Comparison of ENCODE assay signal across 1 cellular context in the genomic region with DNA sequence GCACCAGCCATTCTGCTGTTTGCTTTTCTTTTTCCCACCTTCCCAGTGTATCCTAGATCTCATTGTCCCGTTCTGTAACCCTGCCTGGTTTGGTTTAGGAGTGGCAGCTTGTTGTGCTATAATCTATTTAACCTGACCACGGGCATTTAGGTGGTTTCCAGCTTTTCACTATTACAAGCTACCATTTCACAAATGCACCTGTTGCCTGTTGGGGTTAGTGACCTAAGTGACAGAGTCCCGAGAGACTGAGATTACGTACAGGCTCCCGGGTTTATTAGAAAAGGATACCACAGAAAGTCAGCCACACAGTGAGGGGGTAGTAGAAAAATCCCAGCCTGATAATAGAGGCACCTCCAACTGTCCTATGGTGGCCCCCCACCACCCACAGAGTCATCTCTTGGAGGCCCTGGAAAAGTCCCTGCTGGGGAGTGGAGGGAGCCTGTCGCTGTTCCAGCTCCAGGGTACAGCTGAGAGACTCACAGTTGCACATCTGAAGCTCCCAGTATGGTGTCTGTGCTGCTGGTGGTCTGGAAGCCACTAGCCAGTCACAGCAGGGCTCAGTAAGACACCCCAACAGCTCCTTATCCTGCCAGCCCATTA.
TF ChIP-seq lines count a peak whose summit lies in the region.

No MANE protein-coding gene starts in this region.

TF ChIP-seq in GM12878, 131 proteins besides CTCF, POLR2A, EP300 and RAD21 (continued from another document and continues in another):
- TF ChIP-seq, protein P1, sequence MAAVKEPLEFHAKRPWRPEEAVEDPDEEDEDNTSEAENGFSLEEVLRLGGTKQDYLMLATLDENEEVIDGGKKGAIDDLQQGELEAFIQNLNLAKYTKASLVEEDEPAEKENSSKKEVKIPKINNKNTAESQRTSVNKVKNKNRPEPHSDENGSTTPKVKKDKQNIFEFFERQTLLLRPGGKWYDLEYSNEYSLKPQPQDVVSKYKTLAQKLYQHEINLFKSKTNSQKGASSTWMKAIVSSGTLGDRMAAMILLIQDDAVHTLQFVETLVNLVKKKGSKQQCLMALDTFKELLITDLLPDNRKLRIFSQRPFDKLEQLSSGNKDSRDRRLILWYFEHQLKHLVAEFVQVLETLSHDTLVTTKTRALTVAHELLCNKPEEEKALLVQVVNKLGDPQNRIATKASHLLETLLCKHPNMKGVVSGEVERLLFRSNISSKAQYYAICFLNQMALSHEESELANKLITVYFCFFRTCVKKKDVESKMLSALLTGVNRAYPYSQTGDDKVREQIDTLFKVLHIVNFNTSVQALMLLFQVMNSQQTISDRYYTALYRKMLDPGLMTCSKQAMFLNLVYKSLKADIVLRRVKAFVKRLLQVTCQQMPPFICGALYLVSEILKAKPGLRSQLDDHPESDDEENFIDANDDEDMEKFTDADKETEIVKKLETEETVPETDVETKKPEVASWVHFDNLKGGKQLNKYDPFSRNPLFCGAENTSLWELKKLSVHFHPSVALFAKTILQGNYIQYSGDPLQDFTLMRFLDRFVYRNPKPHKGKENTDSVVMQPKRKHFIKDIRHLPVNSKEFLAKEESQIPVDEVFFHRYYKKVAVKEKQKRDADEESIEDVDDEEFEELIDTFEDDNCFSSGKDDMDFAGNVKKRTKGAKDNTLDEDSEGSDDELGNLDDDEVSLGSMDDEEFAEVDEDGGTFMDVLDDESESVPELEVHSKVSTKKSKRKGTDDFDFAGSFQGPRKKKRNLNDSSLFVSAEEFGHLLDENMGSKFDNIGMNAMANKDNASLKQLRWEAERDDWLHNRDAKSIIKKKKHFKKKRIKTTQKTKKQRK (IDR thresholded peaks at IDR 0.05; ENCODE audit: low read depth, low read length) = no peak
- TF ChIP-seq JUND (IDR thresholded peaks at IDR 0.05; ENCODE audit: low read depth, low read length) (0 out of 2 replicates have a peak, but pooled peaks have one; percentile 48), RAD51 (IDR thresholded peaks at IDR 0.05) (peak; percentile 50; the same call in 1 of the 2 replicates), MYC (IDR thresholded peaks at IDR 0.05; ENCODE audit: insufficient read depth, insufficient read length, insufficient replicate concordance, low read length, severe bottlenecking) (no peak), ZSCAN29 (IDR thresholded peaks at IDR 0.05) (peak; percentile 33; the same call in 1 of the 2 replicates), SMARCA5 (IDR thresholded peaks at IDR 0.05) (0 out of 2 replicates have a peak, but pooled peaks have one; percentile 3), SMC3 (IDR thresholded peaks at IDR 0.05; ENCODE audit: borderline replicate concordance, low read length) (0 out of 2 replicates have a peak, but pooled peaks have one; percentile 11), RFX5 (IDR thresholded peaks at IDR 0.05; ENCODE audit: low read depth, low read length) (no peak), FOXK2 (IDR thresholded peaks at IDR 0.05) (0 out of 2 replicates have a peak, but pooled peaks have one; percentile 63), MEF2B (IDR thresholded peaks at IDR 0.05; ENCODE audit: partially characterized antibody, poor library complexity, severe bottlenecking) (peak; percentile 99), KDM1A (IDR thresholded peaks at IDR 0.05; ENCODE audit: borderline replicate concordance) (no peak), NRF1 (conservative IDR thresholded peaks at IDR 0.05; ENCODE audit: low read depth, low read length) (no peak), NFYA (IDR thresholded peaks at IDR 0.05; ENCODE audit: borderline replicate concordance, low read depth, low read length) (no peak), POU2F2 (IDR thresholded peaks at IDR 0.05; ENCODE audit: borderline replicate concordance, low read depth, low read length) (peak; percentile 81; the same call in 2 of the 3 replicates), CREB1 (IDR thresholded peaks at IDR 0.05; ENCODE audit: low read depth) (peak; percentile 87), GABPA (IDR thresholded peaks at IDR 0.05; ENCODE audit: low read depth) (0 out of 2 replicates have a peak, but pooled peaks have one; percentile 45), IKZF2 (IDR thresholded peaks at IDR 0.05) (peak; percentile 99), BHLHE40 (IDR thresholded peaks at IDR 0.05; ENCODE audit: borderline replicate concordance in 1 of 2, low read depth in 2 of 2, low read length in 1 of 2) (peak; percentile 85 to 87), TARDBP (IDR thresholded peaks at IDR 0.05; ENCODE audit: borderline replicate concordance) (peak; percentile 44; the same call in 1 of the 2 replicates), TCF12 (IDR thresholded peaks at IDR 0.05; ENCODE audit: low read depth, low read length) (peak; percentile 99), STAT3 (IDR thresholded peaks at IDR 0.05; ENCODE audit: low read depth, low read length) (peak; percentile 96; the same call in 1 of the 2 replicates), JUNB (IDR thresholded peaks at IDR 0.05) (peak; percentile 84), CHD4 (IDR thresholded peaks at IDR 0.05) (no peak), ZBED1 (IDR thresholded peaks at IDR 0.05; ENCODE audit: borderline replicate concordance) (peak; percentile 89), BRCA1 (IDR thresholded peaks at IDR 0.05; ENCODE audit: low read depth, low read length) (no peak), ZNF384 (IDR thresholded peaks at IDR 0.05; ENCODE audit: borderline replicate concordance, low read depth, low read length) (0 out of 2 replicates have a peak, but pooled peaks have one; percentile 6), SMAD1 (IDR thresholded peaks at IDR 0.05; ENCODE audit: low read depth, partially characterized antibody) (peak; percentile 78), KAT2A (conservative IDR thresholded peaks at IDR 0.05; ENCODE audit: control insufficient read depth, low read depth, low read length) (no peak), KLF5 (IDR thresholded peaks at IDR 0.05; ENCODE audit: partially characterized antibody) (peak; percentile 96), CBX5 (IDR thresholded peaks at IDR 0.05; ENCODE audit: low read depth) (peak; percentile 62; the same call in 1 of the 2 replicates), YY1 (IDR thresholded peaks at IDR 0.05; ENCODE audit: low read depth, low read length) (no peak; the same call in 1 of the 2 replicates), NR2C1 (IDR thresholded peaks at IDR 0.05) (no peak), LARP7 (IDR thresholded peaks at IDR 0.05) (no peak), SIX5 (IDR thresholded peaks at IDR 0.05; ENCODE audit: low read depth, low read length, severe bottlenecking) (no peak), POLR2AphosphoS5 (IDR thresholded peaks at IDR 0.05; ENCODE audit: low read length) (peak; percentile 58), EED (IDR thresholded peaks at IDR 0.05; ENCODE audit: low read depth) (peak; percentile 100), NFXL1 (IDR thresholded peaks at IDR 0.05; ENCODE audit: borderline replicate concordance) (no peak), BMI1 (IDR thresholded peaks at IDR 0.05; ENCODE audit: borderline replicate concordance) (peak; percentile 92), SREBF2 (IDR thresholded peaks at IDR 0.05; ENCODE audit: low read length) (no peak), RB1 (IDR thresholded peaks at IDR 0.05; ENCODE audit: borderline replicate concordance) (peak; percentile 33; the same call in 1 of the 2 replicates), ZNF217 (IDR thresholded peaks at IDR 0.05) (peak; percentile 70), CHD2 (IDR thresholded peaks at IDR 0.05; ENCODE audit: borderline replicate concordance, low read depth, low read length) (peak; percentile 91), SP1 (IDR thresholded peaks at IDR 0.05; ENCODE audit: low read depth, low read length) (peak; percentile 87), NFIC (IDR thresholded peaks at IDR 0.05; ENCODE audit: low read depth, low read length) (peak; percentile 95), RCOR1 (conservative IDR thresholded peaks at IDR 0.05; ENCODE audit: low read depth, low read length) (no peak)
- TF ChIP-seq, protein P2, sequence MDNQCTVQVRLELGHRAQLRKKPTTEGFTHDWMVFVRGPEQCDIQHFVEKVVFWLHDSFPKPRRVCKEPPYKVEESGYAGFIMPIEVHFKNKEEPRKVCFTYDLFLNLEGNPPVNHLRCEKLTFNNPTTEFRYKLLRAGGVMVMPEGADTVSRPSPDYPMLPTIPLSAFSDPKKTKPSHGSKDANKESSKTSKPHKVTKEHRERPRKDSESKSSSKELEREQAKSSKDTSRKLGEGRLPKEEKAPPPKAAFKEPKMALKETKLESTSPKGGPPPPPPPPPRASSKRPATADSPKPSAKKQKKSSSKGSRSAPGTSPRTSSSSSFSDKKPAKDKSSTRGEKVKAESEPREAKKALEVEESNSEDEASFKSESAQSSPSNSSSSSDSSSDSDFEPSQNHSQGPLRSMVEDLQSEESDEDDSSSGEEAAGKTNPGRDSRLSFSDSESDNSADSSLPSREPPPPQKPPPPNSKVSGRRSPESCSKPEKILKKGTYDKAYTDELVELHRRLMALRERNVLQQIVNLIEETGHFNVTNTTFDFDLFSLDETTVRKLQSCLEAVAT (IDR thresholded peaks at IDR 0.05) = peak; percentile 71
- TF ChIP-seq, protein P3, sequence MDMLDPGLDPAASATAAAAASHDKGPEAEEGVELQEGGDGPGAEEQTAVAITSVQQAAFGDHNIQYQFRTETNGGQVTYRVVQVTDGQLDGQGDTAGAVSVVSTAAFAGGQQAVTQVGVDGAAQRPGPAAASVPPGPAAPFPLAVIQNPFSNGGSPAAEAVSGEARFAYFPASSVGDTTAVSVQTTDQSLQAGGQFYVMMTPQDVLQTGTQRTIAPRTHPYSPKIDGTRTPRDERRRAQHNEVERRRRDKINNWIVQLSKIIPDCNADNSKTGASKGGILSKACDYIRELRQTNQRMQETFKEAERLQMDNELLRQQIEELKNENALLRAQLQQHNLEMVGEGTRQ (IDR thresholded peaks at IDR 0.05; ENCODE audit: borderline replicate concordance, low read depth, low read length) = no peak
- TF ChIP-seq, protein P4, sequence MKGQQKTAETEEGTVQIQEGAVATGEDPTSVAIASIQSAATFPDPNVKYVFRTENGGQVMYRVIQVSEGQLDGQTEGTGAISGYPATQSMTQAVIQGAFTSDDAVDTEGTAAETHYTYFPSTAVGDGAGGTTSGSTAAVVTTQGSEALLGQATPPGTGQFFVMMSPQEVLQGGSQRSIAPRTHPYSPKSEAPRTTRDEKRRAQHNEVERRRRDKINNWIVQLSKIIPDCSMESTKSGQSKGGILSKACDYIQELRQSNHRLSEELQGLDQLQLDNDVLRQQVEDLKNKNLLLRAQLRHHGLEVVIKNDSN (IDR thresholded peaks at IDR 0.05; ENCODE audit: borderline replicate concordance, extremely low read length, insufficient read depth, low read depth, low read length) = no peak
- TF ChIP-seq, protein P5, sequence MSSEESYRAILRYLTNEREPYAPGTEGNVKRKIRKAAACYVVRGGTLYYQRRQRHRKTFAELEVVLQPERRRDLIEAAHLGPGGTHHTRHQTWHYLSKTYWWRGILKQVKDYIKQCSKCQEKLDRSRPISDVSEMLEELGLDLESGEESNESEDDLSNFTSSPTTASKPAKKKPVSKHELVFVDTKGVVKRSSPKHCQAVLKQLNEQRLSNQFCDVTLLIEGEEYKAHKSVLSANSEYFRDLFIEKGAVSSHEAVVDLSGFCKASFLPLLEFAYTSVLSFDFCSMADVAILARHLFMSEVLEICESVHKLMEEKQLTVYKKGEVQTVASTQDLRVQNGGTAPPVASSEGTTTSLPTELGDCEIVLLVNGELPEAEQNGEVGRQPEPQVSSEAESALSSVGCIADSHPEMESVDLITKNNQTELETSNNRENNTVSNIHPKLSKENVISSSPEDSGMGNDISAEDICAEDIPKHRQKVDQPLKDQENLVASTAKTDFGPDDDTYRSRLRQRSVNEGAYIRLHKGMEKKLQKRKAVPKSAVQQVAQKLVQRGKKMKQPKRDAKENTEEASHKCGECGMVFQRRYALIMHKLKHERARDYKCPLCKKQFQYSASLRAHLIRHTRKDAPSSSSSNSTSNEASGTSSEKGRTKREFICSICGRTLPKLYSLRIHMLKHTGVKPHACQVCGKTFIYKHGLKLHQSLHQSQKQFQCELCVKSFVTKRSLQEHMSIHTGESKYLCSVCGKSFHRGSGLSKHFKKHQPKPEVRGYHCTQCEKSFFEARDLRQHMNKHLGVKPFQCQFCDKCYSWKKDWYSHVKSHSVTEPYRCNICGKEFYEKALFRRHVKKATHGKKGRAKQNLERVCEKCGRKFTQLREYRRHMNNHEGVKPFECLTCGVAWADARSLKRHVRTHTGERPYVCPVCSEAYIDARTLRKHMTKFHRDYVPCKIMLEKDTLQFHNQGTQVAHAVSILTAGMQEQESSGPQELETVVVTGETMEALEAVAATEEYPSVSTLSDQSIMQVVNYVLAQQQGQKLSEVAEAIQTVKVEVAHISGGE (CRISPR knock-in tag; IDR thresholded peaks at IDR 0.05) = no peak
- TF ChIP-seq, protein P6, sequence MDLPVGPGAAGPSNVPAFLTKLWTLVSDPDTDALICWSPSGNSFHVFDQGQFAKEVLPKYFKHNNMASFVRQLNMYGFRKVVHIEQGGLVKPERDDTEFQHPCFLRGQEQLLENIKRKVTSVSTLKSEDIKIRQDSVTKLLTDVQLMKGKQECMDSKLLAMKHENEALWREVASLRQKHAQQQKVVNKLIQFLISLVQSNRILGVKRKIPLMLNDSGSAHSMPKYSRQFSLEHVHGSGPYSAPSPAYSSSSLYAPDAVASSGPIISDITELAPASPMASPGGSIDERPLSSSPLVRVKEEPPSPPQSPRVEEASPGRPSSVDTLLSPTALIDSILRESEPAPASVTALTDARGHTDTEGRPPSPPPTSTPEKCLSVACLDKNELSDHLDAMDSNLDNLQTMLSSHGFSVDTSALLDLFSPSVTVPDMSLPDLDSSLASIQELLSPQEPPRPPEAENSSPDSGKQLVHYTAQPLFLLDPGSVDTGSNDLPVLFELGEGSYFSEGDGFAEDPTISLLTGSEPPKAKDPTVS (IDR thresholded peaks at IDR 0.05; ENCODE audit: low read depth, low read length) = no peak
- TF ChIP-seq, protein P7, sequence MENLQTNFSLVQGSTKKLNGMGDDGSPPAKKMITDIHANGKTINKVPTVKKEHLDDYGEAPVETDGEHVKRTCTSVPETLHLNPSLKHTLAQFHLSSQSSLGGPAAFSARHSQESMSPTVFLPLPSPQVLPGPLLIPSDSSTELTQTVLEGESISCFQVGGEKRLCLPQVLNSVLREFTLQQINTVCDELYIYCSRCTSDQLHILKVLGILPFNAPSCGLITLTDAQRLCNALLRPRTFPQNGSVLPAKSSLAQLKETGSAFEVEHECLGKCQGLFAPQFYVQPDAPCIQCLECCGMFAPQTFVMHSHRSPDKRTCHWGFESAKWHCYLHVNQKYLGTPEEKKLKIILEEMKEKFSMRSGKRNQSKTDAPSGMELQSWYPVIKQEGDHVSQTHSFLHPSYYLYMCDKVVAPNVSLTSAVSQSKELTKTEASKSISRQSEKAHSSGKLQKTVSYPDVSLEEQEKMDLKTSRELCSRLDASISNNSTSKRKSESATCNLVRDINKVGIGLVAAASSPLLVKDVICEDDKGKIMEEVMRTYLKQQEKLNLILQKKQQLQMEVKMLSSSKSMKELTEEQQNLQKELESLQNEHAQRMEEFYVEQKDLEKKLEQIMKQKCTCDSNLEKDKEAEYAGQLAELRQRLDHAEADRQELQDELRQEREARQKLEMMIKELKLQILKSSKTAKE (IDR thresholded peaks at IDR 0.05; ENCODE audit: low read depth, poor library complexity, severe bottlenecking) = peak; percentile 96
- TF ChIP-seq, protein P8, sequence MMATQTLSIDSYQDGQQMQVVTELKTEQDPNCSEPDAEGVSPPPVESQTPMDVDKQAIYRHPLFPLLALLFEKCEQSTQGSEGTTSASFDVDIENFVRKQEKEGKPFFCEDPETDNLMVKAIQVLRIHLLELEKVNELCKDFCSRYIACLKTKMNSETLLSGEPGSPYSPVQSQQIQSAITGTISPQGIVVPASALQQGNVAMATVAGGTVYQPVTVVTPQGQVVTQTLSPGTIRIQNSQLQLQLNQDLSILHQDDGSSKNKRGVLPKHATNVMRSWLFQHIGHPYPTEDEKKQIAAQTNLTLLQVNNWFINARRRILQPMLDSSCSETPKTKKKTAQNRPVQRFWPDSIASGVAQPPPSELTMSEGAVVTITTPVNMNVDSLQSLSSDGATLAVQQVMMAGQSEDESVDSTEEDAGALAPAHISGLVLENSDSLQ (IDR thresholded peaks at IDR 0.05) = peak; percentile 91
